ENCODE assay signal across 12 cellular contexts in the genomic region with DNA sequence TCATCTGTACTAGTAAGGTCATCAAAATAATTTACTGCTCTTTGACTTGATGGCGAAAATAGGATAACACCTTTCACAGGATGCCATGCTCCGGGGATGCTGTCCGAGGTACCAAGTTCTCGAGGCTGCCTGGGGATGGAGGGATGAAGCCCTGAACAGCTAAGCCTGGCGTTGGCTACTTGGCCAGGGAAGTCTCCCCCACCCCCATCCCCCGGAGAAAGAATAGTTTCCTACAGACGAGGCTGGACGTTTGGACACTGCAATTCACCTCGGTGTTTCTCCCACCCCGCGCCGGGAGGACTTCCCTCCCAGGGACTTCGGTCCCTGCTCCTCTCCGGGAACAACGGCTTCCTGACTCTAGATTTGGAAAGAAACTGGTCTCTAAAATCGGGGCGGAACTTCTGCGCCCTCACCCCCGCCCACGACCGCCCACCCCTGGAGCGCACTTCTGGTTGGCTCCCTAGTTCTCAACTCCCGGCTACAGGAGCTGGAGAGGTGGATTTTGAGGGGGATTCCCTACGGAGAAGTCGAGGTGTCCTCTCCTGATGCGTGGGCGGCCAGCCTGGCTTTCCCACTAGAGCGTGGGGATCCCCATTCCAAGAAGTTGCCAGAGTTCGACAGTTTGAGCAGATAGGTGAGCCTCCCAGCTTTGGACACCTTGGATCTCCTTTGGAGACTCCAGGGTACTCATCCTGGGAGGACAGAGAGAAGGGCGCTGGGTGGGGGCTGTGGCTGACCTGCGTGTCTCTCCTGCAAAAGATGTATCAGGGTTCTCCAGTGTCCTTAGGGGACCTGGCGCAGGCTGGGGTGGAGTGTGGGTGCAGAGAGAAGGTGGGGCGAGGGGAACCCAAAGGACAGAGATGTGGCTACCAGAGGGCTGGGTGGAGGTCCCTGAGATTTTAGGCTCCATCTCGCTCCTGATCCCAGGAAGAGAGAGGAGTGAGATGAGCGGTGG. TPM values are rescaled to one million over a fixed set of nuclear protein-coding genes. Genes with fewer than 3 reads are reported as not detected.
DNase-seq lines count a peak whose midpoint lies in the region; ATAC-seq and TF ChIP-seq lines count a peak whose summit lies in the region.
"Had no signal": no experiment of that assay in that cellular context is flagged by ENCODE, and none has a peak within 500 bp of the region (broad histone marks: within the 10 kb centered on the region; RNA-seq: fewer than 3 reads in every experiment).

No MANE protein-coding gene starts in this region.

- H3K27me3 Mint-ChIP-seq in mesothelial cell of epicardium (ENCODE audit: low read depth): peaks cover 98% of the 10 kb centered on the region
- peaks cover 4% of the 10 kb centered on the region for H3K27me3 Mint-ChIP-seq in HFFc6 (ENCODE audit: insufficient read depth)
- H3K27me3 Mint-ChIP-seq in T-helper 17 cell: peaks cover 61% of the 10 kb centered on the region
- peaks cover 57 to 78% (median 65%) of the 10 kb centered on the region in 5 donors for H3K27me3 Mint-ChIP-seq in naive thymus-derived CD4-positive, alpha-beta T cell

- peak overlapping the region; percentile 19 for H3K27ac ChIP-seq in cingulate gyrus (ENCODE audit: low read depth, low read length)
- H3K27ac ChIP-seq in naive thymus-derived CD4-positive, alpha-beta T cell (ENCODE audit: low read depth, low read length): no peak overlapping the region
- H3K27ac ChIP-seq: brain microvascular endothelial cell, heart left ventricle had no signal

- ATAC-seq in GM18909 (IDR thresholded peaks at IDR 0.05; ENCODE audit: poor library complexity, unreplicated experiment) (no peak), T-helper 17 cell (no peak)
- ATAC-seq in naive thymus-derived CD4-positive, alpha-beta T cell: no peak

- POLR2A ChIA-PET in naive thymus-derived CD4-positive, alpha-beta T cell (lab: Charles Lee): no interaction called here

- H3K4me1 ChIP-seq in naive thymus-derived CD4-positive, alpha-beta T cell (ENCODE audit: control insufficient read depth in 2 of 2, insufficient read depth in 2 of 2, low read length in 2 of 2): no peaks in the 10 kb centered on the region

- H3K27ac Mint-ChIP-seq in mesothelial cell of epicardium (no peak overlapping the region), HFFc6 (no peak overlapping the region), T-helper 17 cell (no peak overlapping the region)
- H3K27ac Mint-ChIP-seq in naive thymus-derived CD4-positive, alpha-beta T cell: no peak overlapping the region
- H3K27ac Mint-ChIP-seq: CD4-positive, alpha-beta memory T cell; stimulated activated naive CD8-positive, alpha-beta T cell treated with anti-CD3 and anti-CD28 coated beads, Interleukin-15, Interleukin-2, amounts not matched to agents 100 ng/mL and 50 ng/mL, for 24 hours had no signal

- no peaks in the 10 kb centered on the region for H3K27me3 ChIP-seq in naive thymus-derived CD4-positive, alpha-beta T cell (ENCODE audit: control insufficient read depth in 2 of 2, insufficient read depth in 2 of 2, low read length in 2 of 2)

- H3K4me1 Mint-ChIP-seq in mesothelial cell of epicardium (peaks cover 20% of the 10 kb centered on the region), HFFc6 (ENCODE audit: low read depth) (no peaks in the 10 kb centered on the region), T-helper 17 cell (peaks cover 2% of the 10 kb centered on the region)
- H3K4me1 Mint-ChIP-seq in naive thymus-derived CD4-positive, alpha-beta T cell: peaks cover 0 to 11% (median 5%) of the 10 kb centered on the region in 7 donors

- H3K4me3 Mint-ChIP-seq in mesothelial cell of epicardium (peak overlapping the region; percentile 39), HFFc6 (no peak overlapping the region), T-helper 17 cell (no peak overlapping the region)
- no peak overlapping the region for H3K4me3 Mint-ChIP-seq in naive thymus-derived CD4-positive, alpha-beta T cell
- H3K4me3 Mint-ChIP-seq: stimulated activated naive CD8-positive, alpha-beta T cell treated with anti-CD3 and anti-CD28 coated beads, Interleukin-15, Interleukin-2, amounts not matched to agents 100 ng/mL and 50 ng/mL, for 24 hours had no signal

- TF ChIP-seq CTCF in mesothelial cell of epicardium (IDR thresholded peaks at IDR 0.05; ENCODE audit: unreplicated experiment) (no peak), HFFc6 (IDR thresholded peaks at IDR 0.05) (no peak)

- intact Hi-C loops in naive thymus-derived CD4-positive, alpha-beta T cell (cut with micrococcal nuclease): no loop called here

- H3K36me3 Mint-ChIP-seq in mesothelial cell of epicardium (no peaks in the 10 kb centered on the region), HFFc6 (ENCODE audit: low read depth) (peaks cover 6% of the 10 kb centered on the region; the same call in 1 of the 2 replicates), T-helper 17 cell (ENCODE audit: low read depth) (peaks cover 3% of the 10 kb centered on the region)
- peaks cover 0 to 21% (median 1%) of the 10 kb centered on the region in 5 donors for H3K36me3 Mint-ChIP-seq in naive thymus-derived CD4-positive, alpha-beta T cell
- H3K36me3 Mint-ChIP-seq: CD4-positive, alpha-beta memory T cell had no signal

- H3K9me3 Mint-ChIP-seq in mesothelial cell of epicardium (no peaks in the 10 kb centered on the region), HFFc6 (peaks cover 16% of the 10 kb centered on the region)
- H3K9me3 Mint-ChIP-seq in naive thymus-derived CD4-positive, alpha-beta T cell: peaks cover 0 to 18% (median 9%) of the 10 kb centered on the region in 11 donors
- H3K9me3 Mint-ChIP-seq: stimulated activated naive CD8-positive, alpha-beta T cell treated with anti-CD3 and anti-CD28 coated beads, Interleukin-15, Interleukin-2, amounts not matched to agents 100 ng/mL and 50 ng/mL, for 24 hours had no signal

- H3K4me3 ChIP-seq in naive thymus-derived CD4-positive, alpha-beta T cell (ENCODE audit: low read length): no peak overlapping the region

- H3K36me3 ChIP-seq in naive thymus-derived CD4-positive, alpha-beta T cell (ENCODE audit: control insufficient read depth in 2 of 3, insufficient read depth in 3 of 3, low read length in 3 of 3): no peaks in the 10 kb centered on the region
- H3K36me3 ChIP-seq: brain microvascular endothelial cell, heart left ventricle had no signal

- CTCF ChIA-PET in naive thymus-derived CD4-positive, alpha-beta T cell (lab: Charles Lee): no interaction called here

- H3K9me3 ChIP-seq in T-helper 17 cell (ENCODE audit: control insufficient read depth, low read length, poor library complexity, severe bottlenecking): no peaks in the 10 kb centered on the region
- H3K9me3 ChIP-seq in naive thymus-derived CD4-positive, alpha-beta T cell (ENCODE audit: control insufficient read depth in 2 of 3, low read length in 3 of 3): no peaks in the 10 kb centered on the region
- H3K9me3 ChIP-seq: heart left ventricle had no signal

- DNase-seq in AG20443 (ENCODE audit: low spot score) (peak; percentile 27), NCI-H1092 treated with DMSO at 0.1 percent for 48 hours (lab: John Stamatoyannopoulos, UW) (peak; percentile 59), mesothelial cell of epicardium (ENCODE audit: low spot score in 2 of 2, unreplicated experiment in 2 of 2) (peak in 1 of 2 experiments; percentile 41), HFFc6 (no peak), T-helper 17 cell (no peak)
- DNase-seq in naive thymus-derived CD4-positive, alpha-beta T cell: no peak
- DNase-seq: brain microvascular endothelial cell; CD4-positive, alpha-beta memory T cell had no signal

RNA-seq across cellular contexts. Expression of gene PCSK2, which starts 1.1 kb away (rescaled TPM):
- 0.29 to 0.38 TPM (median 0.35 TPM) in 3 replicates for total RNA-seq in mesothelial cell of epicardium
- not detected for total RNA-seq in HFFc6 (2021; fragmentation: NEBNext Ultra II Directional; extraction: Animal tissue kit (Norgen Biotek cat#: 25700))
- not detected for total RNA-seq in T-helper 17 cell
- not detected for total RNA-seq in naive thymus-derived CD4-positive, alpha-beta T cell
- not detected for polyA plus RNA-seq in naive thymus-derived CD4-positive, alpha-beta T cell
- total RNA-seq: CD4-positive, alpha-beta memory T cell had no signal
- polyA plus RNA-seq: CD4-positive, alpha-beta memory T cell had no signal

Comparison
In these comparisons a context has a peak if more than half of its experiments do, and no peak if none do; other contexts are left out.
1. DNase-seq: peak in AG20443 (single experiment) and NCI-H1092 treated with DMSO at 0.1 percent for 48 hours (single experiment); none in HFFc6 (single experiment), T-helper 17 cell (0 of 3) and naive thymus-derived CD4-positive, alpha-beta T cell (0 of 9).